Comparison of ENCODE assay signal across 1 cellular context in genomic region chr17:28854457-28855382, GRCh38.
TF ChIP-seq lines count a peak whose summit lies in the region.

Gene ERAL1, plus strand, starts transcription at chr17:28855016. Its CDS starts 19 bp downstream, at chr17:28855035.

TF ChIP-seq in HepG2, 621 proteins besides CTCF, POLR2A, EP300 and RAD21 (continued from another document and continues in another):
- peak; percentile 93 for TF ChIP-seq ARID4A (CRISPR knock-in tag; IDR thresholded peaks at IDR 0.05; ENCODE audit: borderline replicate concordance)
- no peak; the same call in 1 of the 2 replicates for TF ChIP-seq ZBTB38 (CRISPR knock-in tag; IDR thresholded peaks at IDR 0.05)
- no peak for TF ChIP-seq ESRRA (CRISPR knock-in tag; IDR thresholded peaks at IDR 0.05; ENCODE audit: low read depth)
- no peak for TF ChIP-seq ZNF512 (CRISPR knock-in tag; IDR thresholded peaks at IDR 0.05)
- TF ChIP-seq ZSCAN20 (CRISPR knock-in tag; IDR thresholded peaks at IDR 0.05; ENCODE audit: borderline replicate concordance): peak; percentile 68; the same call in 1 of the 2 replicates
- TF ChIP-seq KDM2A (CRISPR knock-in tag; IDR thresholded peaks at IDR 0.05; ENCODE audit: borderline replicate concordance, low read depth): peak; percentile 68; the same call in 1 of the 2 replicates
- no peak for TF ChIP-seq ZNF292 (CRISPR knock-in tag; IDR thresholded peaks at IDR 0.05; ENCODE audit: borderline replicate concordance, low read depth)
- TF ChIP-seq HOXA3 (CRISPR knock-in tag; IDR thresholded peaks at IDR 0.05): peak; percentile 86
- TF ChIP-seq EZH2 (conservative IDR thresholded peaks at IDR 0.05; ENCODE audit: low read depth, low read length): no peak
- TF ChIP-seq ZBTB46 (CRISPR knock-in tag; IDR thresholded peaks at IDR 0.05; ENCODE audit: borderline replicate concordance): no peak
- TF ChIP-seq XBP1 (CRISPR knock-in tag; IDR thresholded peaks at IDR 0.05): peak; percentile 68; the same call in 1 of the 2 replicates
- no peak for TF ChIP-seq TAF15 (IDR thresholded peaks at IDR 0.05; ENCODE audit: low read depth, low read length, poor library complexity, severe bottlenecking)
- TF ChIP-seq ZNF800 (CRISPR knock-in tag; IDR thresholded peaks at IDR 0.05): peak; percentile 58; the same call in 1 of the 2 replicates
- no peak for TF ChIP-seq SNRNP70 (IDR thresholded peaks at IDR 0.05; ENCODE audit: low read depth, low read length)
- TF ChIP-seq U2AF1 (optimal IDR thresholded peaks at IDR 0.05; ENCODE audit: low read depth, low read length): peak; percentile 80
- no peak for TF ChIP-seq LBX2 (CRISPR knock-in tag; IDR thresholded peaks at IDR 0.05; ENCODE audit: borderline replicate concordance)
- 0 out of 2 replicates have a peak, but pooled peaks have one; percentile 36 for TF ChIP-seq ZNF276 (CRISPR knock-in tag; IDR thresholded peaks at IDR 0.05; ENCODE audit: low read depth)
- TF ChIP-seq TOPORS (CRISPR knock-in tag; IDR thresholded peaks at IDR 0.05): no peak
- TF ChIP-seq ZNF678 (CRISPR knock-in tag; IDR thresholded peaks at IDR 0.05): no peak
- TF ChIP-seq TIGD3 (CRISPR knock-in tag; IDR thresholded peaks at IDR 0.05; ENCODE audit: borderline replicate concordance): 0 out of 2 replicates have a peak, but pooled peaks have one; percentile 39
- peak; percentile 15; the same call in 1 of the 2 replicates for TF ChIP-seq THRA (CRISPR knock-in tag; IDR thresholded peaks at IDR 0.05; ENCODE audit: borderline replicate concordance)
- peak; percentile 58; the same call in 1 of the 2 replicates for TF ChIP-seq ZNF331 (CRISPR knock-in tag; IDR thresholded peaks at IDR 0.05)
- TF ChIP-seq ELK4 (CRISPR knock-in tag; IDR thresholded peaks at IDR 0.05; ENCODE audit: borderline replicate concordance): no peak
- TF ChIP-seq NAIF1 (CRISPR knock-in tag; IDR thresholded peaks at IDR 0.05; ENCODE audit: borderline replicate concordance): no peak
- TF ChIP-seq PAWR (CRISPR knock-in tag; IDR thresholded peaks at IDR 0.05; ENCODE audit: borderline replicate concordance): no peak; the same call in 1 of the 2 replicates
- no peak for TF ChIP-seq NKX3-1 (CRISPR knock-in tag; IDR thresholded peaks at IDR 0.05)
- TF ChIP-seq KLF6 (CRISPR knock-in tag; IDR thresholded peaks at IDR 0.05): peak; percentile 77; the same call in 1 of the 2 replicates
- TF ChIP-seq CENPX (CRISPR knock-in tag; IDR thresholded peaks at IDR 0.05): no peak
- TF ChIP-seq FOXM1 (CRISPR knock-in tag; IDR thresholded peaks at IDR 0.05): 0 out of 2 replicates have a peak, but pooled peaks have one; percentile 53
- TF ChIP-seq PCBP2 (optimal IDR thresholded peaks at IDR 0.05; ENCODE audit: low read depth, low read length, poor library complexity, severe bottlenecking): no peak
- TF ChIP-seq NFAT5 (CRISPR knock-in tag; IDR thresholded peaks at IDR 0.05): peak; percentile 53; the same call in 1 of the 2 replicates
- TF ChIP-seq HDAC1 (CRISPR knock-in tag; IDR thresholded peaks at IDR 0.05): peak; percentile 77
- TF ChIP-seq NCOR1 (IDR thresholded peaks at IDR 0.05; ENCODE audit: borderline replicate concordance, low read length): no peak
